Comparison of ENCODE assay signal across 10 cellular contexts in genomic region chr14:105066285-105067071, GRCh38. TPM values are rescaled to one million over a fixed set of nuclear protein-coding genes. Genes with fewer than 3 reads are reported as not detected.
DNase-seq lines count a peak whose midpoint lies in the region; ATAC-seq and TF ChIP-seq lines count a peak whose summit lies in the region.
"Had no signal": no experiment of that assay in that cellular context is flagged by ENCODE, and none has a peak within 500 bp of the region (broad histone marks: within the 10 kb centered on the region; RNA-seq: fewer than 3 reads in every experiment).

No MANE protein-coding gene starts in this region.

- POLR2A ChIA-PET in activated CD8-positive, alpha-beta T cell treated with anti-CD3 and anti-CD28 coated beads for 36 hours (lab: Charles Lee) = interaction anchor here (1.2 to 3.4 kb wide), 4 partner anchors 8 to 47 kb away, joined by 3 to 26 read pairs (median 9); partner anchors contain the start of gene CDCA4
- POLR2A ChIA-PET in naive thymus-derived CD4-positive, alpha-beta T cell (lab: Charles Lee) = interaction anchor here (0.7 to 4.8 kb wide), 11 partner anchors 8 to 115 kb away, joined by 3 to 62 read pairs (median 7); no protein-coding TSS in a partner anchor

- peaks cover 5 to 94% (median 39%) of the 10 kb centered on the region in 4 donors for H3K4me1 Mint-ChIP-seq in CD4-positive, CD25-positive, alpha-beta regulatory T cell
- H3K4me1 Mint-ChIP-seq in activated CD8-positive, alpha-beta T cell treated with anti-CD3 and anti-CD28 coated beads for 36 hours (ENCODE audit: low read depth) = peaks cover 62% of the 10 kb centered on the region
- peaks cover 34 to 86% (median 57%) of the 10 kb centered on the region in 7 donors for H3K4me1 Mint-ChIP-seq in naive thymus-derived CD4-positive, alpha-beta T cell

- no peak for DNase-seq in CD4-positive, CD25-positive, alpha-beta regulatory T cell
- DNase-seq in activated CD8-positive, alpha-beta T cell treated with anti-CD3 and anti-CD28 coated beads for 36 hours = peak; percentile 46
- DNase-seq in naive thymus-derived CD4-positive, alpha-beta T cell = peak in 1 of 9 donors; percentile 12
- no peak for DNase-seq in AML-193 (lab: John Stamatoyannopoulos, UW)
- no peak for DNase-seq in sciatic nerve (ENCODE audit: low spot score)

- peak overlapping the region; percentile 93 to 100 (median 97) for H3K4me3 Mint-ChIP-seq in CD4-positive, CD25-positive, alpha-beta regulatory T cell
- peak overlapping the region; percentile 86 for H3K4me3 Mint-ChIP-seq in activated CD8-positive, alpha-beta T cell treated with anti-CD3 and anti-CD28 coated beads for 36 hours
- peak overlapping the region; percentile 82 to 96 (median 90) for H3K4me3 Mint-ChIP-seq in naive thymus-derived CD4-positive, alpha-beta T cell

- CTCF ChIA-PET in activated CD8-positive, alpha-beta T cell treated with anti-CD3 and anti-CD28 coated beads for 36 hours (lab: Charles Lee) = interaction anchor here (1.6 to 10.0 kb wide), 3 partner anchors 20 to 24 kb away, joined by 6 to 72 read pairs (median 16); no protein-coding TSS in a partner anchor
- CTCF ChIA-PET in naive thymus-derived CD4-positive, alpha-beta T cell (lab: Charles Lee) = interaction anchor here (0.6 to 3.2 kb wide), 7 partner anchors 8 to 154 kb away, joined by 3 to 16 read pairs (median 4); partner anchors contain the start of gene CLBA1

- peaks cover 4% of the 10 kb centered on the region for H3K27me3 Mint-ChIP-seq in CD4-positive, CD25-positive, alpha-beta regulatory T cell
- no peaks in the 10 kb centered on the region for H3K27me3 Mint-ChIP-seq in activated CD8-positive, alpha-beta T cell treated with anti-CD3 and anti-CD28 coated beads for 36 hours
- peaks cover 0 to 1% (median 0%) of the 10 kb centered on the region in 5 donors for H3K27me3 Mint-ChIP-seq in naive thymus-derived CD4-positive, alpha-beta T cell

- peaks cover 78% of the 10 kb centered on the region for H3K4me1 ChIP-seq in CD4-positive, CD25-positive, alpha-beta regulatory T cell (ENCODE audit: control insufficient read depth, insufficient read depth, low read length, poor library complexity, severe bottlenecking)
- H3K4me1 ChIP-seq in naive thymus-derived CD4-positive, alpha-beta T cell (ENCODE audit: control insufficient read depth in 2 of 2, insufficient read depth in 2 of 2, low read length in 2 of 2) = peaks cover 59 to 73% of the 10 kb centered on the region in 2 donors

- H3K4me3 ChIP-seq in CD4-positive, CD25-positive, alpha-beta regulatory T cell (ENCODE audit: low read depth, low read length) = peak overlapping the region; percentile 87
- peak overlapping the region; percentile 68 for H3K4me3 ChIP-seq in GM12875 (ENCODE audit: low read depth, low read length)
- H3K4me3 ChIP-seq in naive thymus-derived CD4-positive, alpha-beta T cell (ENCODE audit: low read length) = peak overlapping the region; percentile 97

- peak; percentile 24; the same call in 1 of the 2 replicates for TF ChIP-seq CTCF in GM12875 (IDR thresholded peaks at IDR 0.05; ENCODE audit: borderline replicate concordance, insufficient read depth, low read depth, low read length)
- TF ChIP-seq CTCF in activated CD8-positive, alpha-beta T cell treated with anti-CD3 and anti-CD28 coated beads for 36 hours (IDR thresholded peaks at IDR 0.05) = no peak

- no peak for ATAC-seq in CD4-positive, CD25-positive, alpha-beta regulatory T cell (ENCODE audit: low read depth in 2 of 2)
- ATAC-seq in activated CD8-positive, alpha-beta T cell treated with anti-CD3 and anti-CD28 coated beads for 36 hours = no peak
- no peak for ATAC-seq in naive thymus-derived CD4-positive, alpha-beta T cell
- ATAC-seq in HG02973 (IDR thresholded peaks at IDR 0.05; ENCODE audit: unreplicated experiment) (no peak), HG02610 (IDR thresholded peaks at IDR 0.05; ENCODE audit: unreplicated experiment) (no peak), sciatic nerve (no peak)

- no peaks in the 10 kb centered on the region for H3K36me3 ChIP-seq in CD4-positive, CD25-positive, alpha-beta regulatory T cell (ENCODE audit: control insufficient read depth, insufficient read depth, low read length)
- H3K36me3 ChIP-seq in naive thymus-derived CD4-positive, alpha-beta T cell (ENCODE audit: control insufficient read depth in 2 of 3, insufficient read depth in 3 of 3, low read length in 3 of 3) = no peaks in the 10 kb centered on the region

- intact Hi-C loops in activated CD8-positive, alpha-beta T cell treated with anti-CD3 and anti-CD28 coated beads for 36 hours (cut with micrococcal nuclease) = loop anchor here (5.0 kb wide), 1 partner anchor 314 kb away; the partner anchor contains the start of gene SIVA1
- intact Hi-C loops in naive thymus-derived CD4-positive, alpha-beta T cell (cut with micrococcal nuclease) = loop anchor here in 1 of 2 donors (5.0 kb wide), 1 partner anchor 89 kb away; the partner anchor contains the start of gene AHNAK2
- intact Hi-C loops in sciatic nerve (cut with DNase I) = no loop called here

- no peaks in the 10 kb centered on the region for H3K9me3 ChIP-seq in CD4-positive, CD25-positive, alpha-beta regulatory T cell (ENCODE audit: control insufficient read depth in 2 of 2, low read length in 2 of 2)
- H3K9me3 ChIP-seq in naive thymus-derived CD4-positive, alpha-beta T cell (ENCODE audit: control insufficient read depth in 2 of 3, low read length in 3 of 3) = no peaks in the 10 kb centered on the region

- H3K27ac Mint-ChIP-seq in CD4-positive, CD25-positive, alpha-beta regulatory T cell = peak overlapping the region; percentile 96 to 99 (median 98)
- H3K27ac Mint-ChIP-seq in activated CD8-positive, alpha-beta T cell treated with anti-CD3 and anti-CD28 coated beads for 36 hours = peak overlapping the region; percentile 96
- peak overlapping the region; percentile 93 to 99 (median 98) for H3K27ac Mint-ChIP-seq in naive thymus-derived CD4-positive, alpha-beta T cell

- no peaks in the 10 kb centered on the region for H3K36me3 Mint-ChIP-seq in CD4-positive, CD25-positive, alpha-beta regulatory T cell
- H3K36me3 Mint-ChIP-seq in activated CD8-positive, alpha-beta T cell treated with anti-CD3 and anti-CD28 coated beads for 36 hours (ENCODE audit: low read depth) = peaks cover 15% of the 10 kb centered on the region
- H3K36me3 Mint-ChIP-seq in naive thymus-derived CD4-positive, alpha-beta T cell = peaks cover 0 to 13% (median 0%) of the 10 kb centered on the region in 5 donors

- no peaks in the 10 kb centered on the region for H3K27me3 ChIP-seq in CD4-positive, CD25-positive, alpha-beta regulatory T cell (ENCODE audit: control insufficient read depth, insufficient read depth, low read length)
- H3K27me3 ChIP-seq in naive thymus-derived CD4-positive, alpha-beta T cell (ENCODE audit: control insufficient read depth in 2 of 2, insufficient read depth in 2 of 2, low read length in 2 of 2) = no peaks in the 10 kb centered on the region

- peak overlapping the region; percentile 98 for H3K27ac ChIP-seq in CD4-positive, CD25-positive, alpha-beta regulatory T cell (ENCODE audit: insufficient read depth, low read length, poor library complexity, severe bottlenecking)
- H3K27ac ChIP-seq in naive thymus-derived CD4-positive, alpha-beta T cell (ENCODE audit: low read depth, low read length) = peak overlapping the region; percentile 96
- H3K27ac ChIP-seq: epithelial cell of prostate had no signal

- H3K9me3 Mint-ChIP-seq in CD4-positive, CD25-positive, alpha-beta regulatory T cell = no peaks in the 10 kb centered on the region
- H3K9me3 Mint-ChIP-seq in activated CD8-positive, alpha-beta T cell treated with anti-CD3 and anti-CD28 coated beads for 36 hours = no peaks in the 10 kb centered on the region
- no peaks in the 10 kb centered on the region for H3K9me3 Mint-ChIP-seq in naive thymus-derived CD4-positive, alpha-beta T cell

RNA-seq across cellular contexts. Expression of gene GPR132, which starts 1.2 kb away (rescaled TPM):
- total RNA-seq in CD4-positive, CD25-positive, alpha-beta regulatory T cell = 94.5 TPM
- 10 to 100 TPM in 3 of 4 donors, 1 to 10 TPM in 1; 8.8 to 17.5 (median 14.6) TPM for polyA plus RNA-seq in CD4-positive, CD25-positive, alpha-beta regulatory T cell
- total RNA-seq in activated CD8-positive, alpha-beta T cell treated with anti-CD3 and anti-CD28 coated beads for 36 hours = 10 to 100 TPM; 15.1 to 16.4 TPM
- 10 to 100 TPM; 37.8 to 58.7 (median 45.2) TPM for total RNA-seq in naive thymus-derived CD4-positive, alpha-beta T cell
- polyA plus RNA-seq in naive thymus-derived CD4-positive, alpha-beta T cell = 10 to 100 TPM in 1 of 2 donors, 1 to 10 TPM in 1; 9.3 to 40.2 TPM
- total RNA-seq in sciatic nerve = 3.2 TPM
- polyA plus RNA-seq: neural cell had no signal

RNA-seq across cellular contexts. Expression of gene CDCA4, which starts 45.6 kb away (rescaled TPM):
- total RNA-seq in CD4-positive, CD25-positive, alpha-beta regulatory T cell = 16.5 TPM
- polyA plus RNA-seq in CD4-positive, CD25-positive, alpha-beta regulatory T cell = 10 to 100 TPM; 12.8 to 16.7 (median 14.9) TPM
- total RNA-seq in activated CD8-positive, alpha-beta T cell treated with anti-CD3 and anti-CD28 coated beads for 36 hours = 10 to 100 TPM; 59.4 to 63.5 TPM
- total RNA-seq in naive thymus-derived CD4-positive, alpha-beta T cell = 10 to 100 TPM; 12.7 to 47.8 (median 14.0) TPM
- polyA plus RNA-seq in naive thymus-derived CD4-positive, alpha-beta T cell = 10 to 100 TPM in 1 of 2 donors, 1 to 10 TPM in 1; 8.0 to 12.1 TPM
- 5.5 TPM for total RNA-seq in sciatic nerve
